ENCODE assay signal across 8 cellular contexts in the genomic region with DNA sequence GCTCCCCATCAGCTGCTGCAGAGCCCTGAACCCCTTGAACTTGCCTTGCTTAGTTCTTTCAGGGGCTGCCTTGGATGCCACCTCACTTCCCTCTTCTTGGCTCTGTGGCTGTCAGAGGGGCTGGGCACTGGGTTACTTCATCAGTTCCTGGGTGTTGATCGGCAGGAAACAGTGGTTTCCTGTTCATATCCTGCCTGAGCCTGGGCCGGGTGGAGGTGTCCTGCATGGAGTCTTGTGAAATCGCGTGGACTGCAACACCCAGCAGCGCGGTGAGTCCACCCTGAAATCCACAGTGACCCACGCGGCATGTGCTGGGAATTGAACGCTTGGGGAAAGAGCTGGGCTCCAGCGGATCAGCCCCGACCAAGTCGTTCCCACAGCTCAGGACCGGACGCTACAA.
DNase-seq lines count a peak whose midpoint lies in the region; ATAC-seq and TF ChIP-seq lines count a peak whose summit lies in the region.

No MANE protein-coding gene starts in this region.

- H3K4me1 ChIP-seq in CD8-positive, alpha-beta T cell (ENCODE audit: insufficient read depth, low read length) = peaks cover 46% of the 10 kb centered on the region

- intact Hi-C loops in CD8-positive, alpha-beta T cell (cut with DNase I, micrococcal nuclease) = loop anchor here (2.0 to 10.0 kb wide), 6 partner anchors 108 to 1841 kb away; a partner anchor contains a TSS

- POLR2A ChIA-PET in CD8-positive, alpha-beta T cell (lab: Charles Lee) = no interaction called here

- peak in 6 of 7 experiments; percentile 26 to 68 (median 48) for DNase-seq in CD8-positive, alpha-beta T cell
- peak; percentile 98 for DNase-seq in MV-4-11 (lab: John Stamatoyannopoulos, UW)
- DNase-seq in activated effector memory CD4-positive, alpha-beta T cell treated with Interleukin-2 at 50 U/mL for 16 hours = peak; percentile 40
- DNase-seq in memory B cell (ENCODE audit: low spot score in 2 of 2) = no peak
- DNase-seq in occipital lobe (lab: John Stamatoyannopoulos, UW) = no peak
- no peak for DNase-seq in DMS79 (lab: John Stamatoyannopoulos, UW)
- DNase-seq in progenitor cell of endocrine pancreas (ENCODE audit: low spot score, unreplicated experiment) = no peak

- H3K27me3 ChIP-seq in CD8-positive, alpha-beta T cell (ENCODE audit: insufficient read depth, low read length) = no peaks in the 10 kb centered on the region

- ATAC-seq in CD8-positive, alpha-beta T cell = peak; percentile 64
- ATAC-seq in memory B cell (ENCODE audit: low read depth) (peak; percentile 32), HG03521 (IDR thresholded peaks at IDR 0.05; ENCODE audit: unreplicated experiment) (no peak)

- no peaks in the 10 kb centered on the region for H3K36me3 Mint-ChIP-seq in CD8-positive, alpha-beta T cell
- H3K36me3 Mint-ChIP-seq in memory B cell = no peaks in the 10 kb centered on the region
- no peaks in the 10 kb centered on the region for H3K36me3 Mint-ChIP-seq in progenitor cell of endocrine pancreas (ENCODE audit: insufficient read depth)

- no peaks in the 10 kb centered on the region for H3K36me3 ChIP-seq in CD8-positive, alpha-beta T cell (ENCODE audit: insufficient read depth, low read length)

- no peak for TF ChIP-seq CTCF in CD8-positive, alpha-beta T cell (IDR thresholded peaks at IDR 0.05)
- TF ChIP-seq CTCF in progenitor cell of endocrine pancreas (IDR thresholded peaks at IDR 0.05; ENCODE audit: unreplicated experiment) = no peak

- H3K9me3 ChIP-seq in CD8-positive, alpha-beta T cell (ENCODE audit: low read length) = no peaks in the 10 kb centered on the region

- peak overlapping the region; percentile 70 for H3K4me3 Mint-ChIP-seq in CD8-positive, alpha-beta T cell
- H3K4me3 Mint-ChIP-seq in memory B cell (no peak overlapping the region), progenitor cell of endocrine pancreas (ENCODE audit: low read depth) (no peak overlapping the region)

- H3K27ac Mint-ChIP-seq in CD8-positive, alpha-beta T cell = peak overlapping the region; percentile 81
- no peak overlapping the region for H3K27ac Mint-ChIP-seq in memory B cell
- no peak overlapping the region for H3K27ac Mint-ChIP-seq in progenitor cell of endocrine pancreas

- H3K27ac ChIP-seq in CD8-positive, alpha-beta T cell (ENCODE audit: low read depth, low read length) = no peak overlapping the region

- H3K4me3 ChIP-seq in CD8-positive, alpha-beta T cell (ENCODE audit: low read depth, low read length) = peak overlapping the region; percentile 20

- no peaks in the 10 kb centered on the region for H3K9me3 Mint-ChIP-seq in CD8-positive, alpha-beta T cell
- H3K9me3 Mint-ChIP-seq in memory B cell = no peaks in the 10 kb centered on the region
- no peaks in the 10 kb centered on the region for H3K9me3 Mint-ChIP-seq in progenitor cell of endocrine pancreas (ENCODE audit: low read depth)

- peaks cover 46% of the 10 kb centered on the region for H3K4me1 Mint-ChIP-seq in CD8-positive, alpha-beta T cell (ENCODE audit: low read depth)
- peaks cover 20% of the 10 kb centered on the region for H3K4me1 Mint-ChIP-seq in memory B cell
- H3K4me1 Mint-ChIP-seq in progenitor cell of endocrine pancreas (ENCODE audit: low read depth) = peaks cover 15% of the 10 kb centered on the region

- no peaks in the 10 kb centered on the region for H3K27me3 Mint-ChIP-seq in CD8-positive, alpha-beta T cell (ENCODE audit: low read depth)
- H3K27me3 Mint-ChIP-seq in memory B cell (peaks cover 20% of the 10 kb centered on the region), progenitor cell of endocrine pancreas (peaks cover 72% of the 10 kb centered on the region)

- CTCF ChIA-PET in CD8-positive, alpha-beta T cell (lab: Charles Lee) = interaction anchor here (2.8 to 3.5 kb wide), 3 partner anchors 14 to 1173 kb away, joined by 13 to 39 read pairs (median 22); no protein-coding TSS in a partner anchor

Comparison
In these comparisons a context has a peak if more than half of its experiments do, and no peak if none do; other contexts are left out.
1. DNase-seq: peak in CD8-positive, alpha-beta T cell (6 of 7), MV-4-11 (single experiment) and activated effector memory CD4-positive, alpha-beta T cell treated with Interleukin-2 at 50 U/mL for 16 hours (single experiment); none in memory B cell (0 of 2), occipital lobe (single experiment), DMS79 (single experiment) and progenitor cell of endocrine pancreas (single experiment).